In genomic region chr20:54535045-54535444, GRCh38 we compare ENCODE assay signal across 14 cellular contexts. TPM values are rescaled to one million over a fixed set of nuclear protein-coding genes. Genes with fewer than 3 reads are reported as not detected.
"Had no signal": no experiment of that assay in that cellular context is flagged by ENCODE, and none has a peak within 500 bp of the region (broad histone marks: within the 10 kb centered on the region; RNA-seq: fewer than 3 reads in every experiment).

No MANE protein-coding gene starts in this region.

- H3K36me3 ChIP-seq: esophagus squamous epithelium, right atrium auricular region, tibial artery, uterus had no signal

- H3K27ac Mint-ChIP-seq: activated CD8-positive, alpha-beta memory T cell treated with anti-CD3 and anti-CD28 coated beads, Interleukin-2, amount 10 ng/mL, durations not matched to agents 7 days and 5 days; activated naive CD4-positive, alpha-beta T cell treated with anti-CD3 and anti-CD28 coated beads, Interleukin-2, amount 50 U/mL, for 24 hours; activated T-cell treated with anti-CD3 and anti-CD28 coated beads, Interleukin-2, amount 50 U/mL, for 24 hours; immature natural killer cell; naive thymus-derived CD4-positive, alpha-beta T cell; stimulated activated effector memory CD8-positive, alpha-beta T cell treated with anti-CD3 and anti-CD28 coated beads, Interleukin-12 subunit alpha, Interleukin-12 subunit beta, amount 100 ng/mL, for 72 hours had no signal

- H3K9me3 ChIP-seq: tibial artery, uterus had no signal

- H3K36me3 Mint-ChIP-seq: immature natural killer cell; naive thymus-derived CD4-positive, alpha-beta T cell; stimulated activated effector memory CD8-positive, alpha-beta T cell treated with anti-CD3 and anti-CD28 coated beads, Interleukin-12 subunit alpha, Interleukin-12 subunit beta, amount 100 ng/mL, for 72 hours had no signal

- H3K4me3 Mint-ChIP-seq: activated CD8-positive, alpha-beta memory T cell treated with anti-CD3 and anti-CD28 coated beads, Interleukin-2, amount 10 ng/mL, durations not matched to agents 7 days and 5 days; activated naive CD4-positive, alpha-beta T cell treated with anti-CD3 and anti-CD28 coated beads, Interleukin-2, amount 50 U/mL, for 24 hours; activated T-cell treated with anti-CD3 and anti-CD28 coated beads, Interleukin-2, amount 50 U/mL, for 24 hours; immature natural killer cell; naive thymus-derived CD4-positive, alpha-beta T cell; stimulated activated effector memory CD8-positive, alpha-beta T cell treated with anti-CD3 and anti-CD28 coated beads, Interleukin-12 subunit alpha, Interleukin-12 subunit beta, amount 100 ng/mL, for 72 hours had no signal

- H3K4me1 ChIP-seq: tibial artery, uterus had no signal

- H3K4me1 Mint-ChIP-seq: activated CD8-positive, alpha-beta memory T cell treated with anti-CD3 and anti-CD28 coated beads, Interleukin-2, amount 10 ng/mL, durations not matched to agents 7 days and 5 days; activated naive CD4-positive, alpha-beta T cell treated with anti-CD3 and anti-CD28 coated beads, Interleukin-2, amount 50 U/mL, for 24 hours; immature natural killer cell; naive thymus-derived CD4-positive, alpha-beta T cell; stimulated activated effector memory CD8-positive, alpha-beta T cell treated with anti-CD3 and anti-CD28 coated beads, Interleukin-12 subunit alpha, Interleukin-12 subunit beta, amount 100 ng/mL, for 72 hours had no signal

- H3K27me3 ChIP-seq: esophagus squamous epithelium, right atrium auricular region, tibial artery, uterus had no signal

- H3K27ac ChIP-seq: esophagus squamous epithelium, right atrium auricular region, tibial artery, uterus had no signal

- DNase-seq: activated CD4-positive, alpha-beta T cell treated with anti-CD3 and anti-CD28 coated beads, Interleukin-2, amount 50 U/mL, for 48 hours; activated CD4-positive, CD25-positive, alpha-beta regulatory T cell treated with anti-CD3 and anti-CD28 coated beads, Interleukin-2, amount 50 U/mL, for 72 hours; activated CD8-positive, alpha-beta memory T cell treated with anti-CD3 and anti-CD28 coated beads, Interleukin-2, amount 10 ng/mL, durations not matched to agents 7 days and 5 days; activated effector memory CD4-positive, alpha-beta T cell treated with Interleukin-2 at 50 U/mL for 16 hours; activated T-cell treated with anti-CD3 and anti-CD28 coated beads, Interleukin-2, amount 50 U/mL, for 24 hours; esophagus squamous epithelium; immature natural killer cell; naive thymus-derived CD4-positive, alpha-beta T cell; tibial artery; uterus had no signal

- FAIRE-seq: bronchial epithelial cell had no signal

- H3K4me3 ChIP-seq: esophagus squamous epithelium, right atrium auricular region, tibial artery, uterus had no signal

- ATAC-seq: activated CD8-positive, alpha-beta memory T cell treated with anti-CD3 and anti-CD28 coated beads, Interleukin-2, amount 10 ng/mL, durations not matched to agents 7 days and 5 days; naive thymus-derived CD4-positive, alpha-beta T cell; stimulated activated effector memory CD8-positive, alpha-beta T cell treated with anti-CD3 and anti-CD28 coated beads, Interleukin-12 subunit alpha, Interleukin-12 subunit beta, amount 100 ng/mL, for 72 hours had no signal

RNA-seq across cellular contexts. Expression of gene DOK5, which starts 59.7 kb away (rescaled TPM):
- total RNA-seq: bronchial epithelial cell had no signal
